8 cellular contexts compared by ENCODE assay signal in the genomic region with DNA sequence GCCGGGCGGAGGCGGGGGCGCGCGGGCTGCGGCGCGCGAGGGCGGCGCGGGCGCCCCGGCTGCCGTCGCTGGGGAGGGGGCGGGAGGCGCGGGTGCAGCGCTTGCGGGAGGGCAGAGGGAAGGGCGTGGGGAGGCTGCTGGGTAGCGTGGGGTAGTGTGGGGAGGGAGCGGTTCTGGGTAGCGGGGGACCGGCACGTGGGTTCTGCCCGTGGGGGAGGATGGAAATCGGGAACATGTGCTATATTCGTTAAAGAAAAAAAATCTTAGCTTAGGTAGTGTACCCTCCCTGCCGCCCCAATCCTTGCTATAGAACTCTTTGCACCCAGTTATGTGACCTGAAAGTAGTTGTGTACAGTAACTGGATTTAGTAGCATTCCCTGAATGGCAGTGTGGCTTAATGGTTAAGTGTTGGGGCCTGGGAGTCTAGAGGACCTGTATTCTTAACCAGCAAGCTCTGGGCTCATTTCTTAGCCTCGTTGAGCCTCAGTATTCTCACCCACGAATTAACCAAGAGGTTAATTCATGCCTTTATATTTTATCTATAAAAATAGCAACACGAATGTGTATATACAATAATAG. TPM values are rescaled to one million over a fixed set of nuclear protein-coding genes. Genes with fewer than 3 reads are reported as not detected.
DNase-seq lines count a peak whose midpoint lies in the region; ATAC-seq and TF ChIP-seq lines count a peak whose summit lies in the region.

No MANE protein-coding gene starts in this region.

- ATAC-seq in GM21360 (IDR thresholded peaks at IDR 0.05; ENCODE audit: unreplicated experiment) (peak; percentile 16), psoas muscle (peak in 2 of 4 donors; percentile 25 to 42), GM19035 (IDR thresholded peaks at IDR 0.05; ENCODE audit: unreplicated experiment) (no peak), GM19455 (IDR thresholded peaks at IDR 0.05; ENCODE audit: unreplicated experiment) (no peak)
- ATAC-seq in activated T-cell treated with anti-CD3 and anti-CD28 coated beads, Interleukin-2, amount 50 U/mL, for 72 hours (replicated peaks in 1 of 2): peak; percentile 43 to 54

- WGBS in psoas muscle, 3 donors: 2 to 3% (median 3%) methylated on average over 30 to 35 of the region's 35 CpGs

- peak overlapping the region; percentile 96 for H3K27ac Mint-ChIP-seq in activated T-cell treated with anti-CD3 and anti-CD28 coated beads, Interleukin-2, amount 50 U/mL, for 72 hours

- TF ChIP-seq CTCF in psoas muscle (IDR thresholded peaks at IDR 0.05): no peak

- no peaks in the 10 kb centered on the region for H3K36me3 ChIP-seq in psoas muscle (ENCODE audit: insufficient read depth in 1 of 2, low read depth in 1 of 2)

- intact Hi-C loops in psoas muscle (cut with DNase I): loop anchor here in 1 of 2 donors (5.0 kb wide), 1 partner anchor 90 kb away; no protein-coding TSS in a partner anchor

- no peaks in the 10 kb centered on the region for H3K9me3 ChIP-seq in psoas muscle

- H3K4me3 Mint-ChIP-seq in activated T-cell treated with anti-CD3 and anti-CD28 coated beads, Interleukin-2, amount 50 U/mL, for 72 hours: peak overlapping the region; percentile 85 to 89

- peaks cover 0 to 5% of the 10 kb centered on the region in 2 donors for H3K36me3 Mint-ChIP-seq in activated T-cell treated with anti-CD3 and anti-CD28 coated beads, Interleukin-2, amount 50 U/mL, for 72 hours (ENCODE audit: insufficient read depth in 2 of 2)

- no peaks in the 10 kb centered on the region for H3K9me3 Mint-ChIP-seq in activated T-cell treated with anti-CD3 and anti-CD28 coated beads, Interleukin-2, amount 50 U/mL, for 72 hours

- peaks cover 36% of the 10 kb centered on the region for H3K4me1 Mint-ChIP-seq in activated T-cell treated with anti-CD3 and anti-CD28 coated beads, Interleukin-2, amount 50 U/mL, for 72 hours (ENCODE audit: low read depth)

- no peaks in the 10 kb centered on the region for H3K27me3 Mint-ChIP-seq in activated T-cell treated with anti-CD3 and anti-CD28 coated beads, Interleukin-2, amount 50 U/mL, for 72 hours (ENCODE audit: low read depth)

- H3K27ac ChIP-seq in psoas muscle: peak overlapping the region; percentile 95

- H3K27me3 ChIP-seq in psoas muscle (ENCODE audit: insufficient read depth in 3 of 3, low read length in 2 of 3): no peaks in the 10 kb centered on the region

- H3K4me3 ChIP-seq in psoas muscle: peak overlapping the region; percentile 91

- peaks cover 38% of the 10 kb centered on the region for H3K4me1 ChIP-seq in psoas muscle

- peak; percentile 10 for DNase-seq in M059J (ENCODE audit: low read depth)
- peak in 1 of 2 donors; percentile 41 for DNase-seq in activated T-cell treated with anti-CD3 and anti-CD28 coated beads, Interleukin-2, amount 50 U/mL, for 72 hours
- DNase-seq in glomerular visceral epithelial cell (ENCODE audit: extremely low spot score): peak; percentile 20
- peak in 1 of 2 donors; percentile 35 for DNase-seq in psoas muscle
- no peak for DNase-seq in middle frontal gyrus (ENCODE audit: extremely low spot score, low spot score)

RNA-seq across cellular contexts. Expression of a gene that starts 0.6 kb away (rescaled TPM):
- 31.7 and 35.0 TPM in 2 replicates for total RNA-seq in M059J (2014; rRNA removed; shearing (Covaris generic))
- total RNA-seq in activated T-cell treated with anti-CD3 and anti-CD28 coated beads, Interleukin-2, amount 50 U/mL, for 72 hours: 10 to 100 TPM; 39.1 to 43.2 TPM
- total RNA-seq in psoas muscle: 10 to 100 TPM; 69.9 to 86.1 (median 80.1) TPM
- 100 to 1,000 TPM in 1 of 3 donors, 10 to 100 TPM in 2; 33.4 to 106 (median 36.3) TPM for polyA plus RNA-seq in psoas muscle

RNA-seq across cellular contexts. Expression of a gene that starts 48.1 kb away (rescaled TPM):
- total RNA-seq in M059J (2014; rRNA removed; shearing (Covaris generic)): not detected in 2 replicates
- total RNA-seq in activated T-cell treated with anti-CD3 and anti-CD28 coated beads, Interleukin-2, amount 50 U/mL, for 72 hours: not detected
- total RNA-seq in psoas muscle: under 1 TPM; 0.37 to 0.74 (median 0.50) TPM
- under 1 TPM; 0.12 to 0.55 (median 0.27) TPM for polyA plus RNA-seq in psoas muscle

Comparison
In these comparisons a context has a peak if more than half of its experiments do, and no peak if none do; other contexts are left out.
1. ATAC-seq: peak in GM21360 (single experiment) and activated T-cell treated with anti-CD3 and anti-CD28 coated beads, Interleukin-2, amount 50 U/mL, for 72 hours (2 of 2); none in GM19035 (single experiment) and GM19455 (single experiment).